ENCODE assay signal across 26 cellular contexts in the genomic region with DNA sequence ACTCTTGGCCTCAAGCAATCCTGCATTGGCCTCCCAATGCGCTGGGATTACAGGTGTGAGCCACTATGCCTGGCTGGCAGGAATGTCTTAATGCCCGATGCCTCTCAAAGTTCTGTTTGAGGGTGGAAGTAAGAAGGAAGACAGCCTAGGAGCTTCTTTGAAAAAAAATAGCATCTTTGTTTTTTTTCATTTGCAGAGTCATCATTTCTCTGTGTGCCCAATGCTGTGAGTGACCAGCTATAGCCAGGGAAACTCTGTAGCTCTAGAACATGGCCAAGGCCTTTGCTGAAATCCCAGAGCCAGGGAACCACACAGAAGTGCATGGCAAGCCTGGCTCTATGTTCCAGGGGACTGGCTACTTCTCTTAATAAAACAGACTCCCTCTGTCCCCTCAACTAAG.
"Had no signal": no experiment of that assay in that cellular context is flagged by ENCODE, and none has a peak within 500 bp of the region (broad histone marks: within the 10 kb centered on the region; RNA-seq: fewer than 3 reads in every experiment).

No MANE protein-coding gene starts in this region.

- ATAC-seq: effector memory CD8-positive, alpha-beta T cell; esophagus mucosa; gastrocnemius medialis; heart right ventricle; left cardiac atrium; left lung; left ventricle myocardium superior; lower lobe of right lung; mucosa of descending colon had no signal

- H3K27me3 ChIP-seq: colonic mucosa, esophagus squamous epithelium, gastrocnemius medialis, left lung had no signal

- DNase-seq: colonic mucosa; cortex of kidney; effector CD8-positive, alpha-beta T cell; effector memory CD8-positive, alpha-beta T cell; endodermal cell; erythroblast; esophagus squamous epithelium; foreskin fibroblast; foreskin melanocyte; gastrocnemius medialis; glutamatergic neuron; head of caudate nucleus; heart right ventricle; hippocampal formation; left cardiac atrium; left lung; left ventricle myocardium superior; lower lobe of right lung; mesenchymal stem cell; mucosa of descending colon; naive B cell had no signal

- H3K4me1 ChIP-seq: colonic mucosa, gastrocnemius medialis had no signal

- FAIRE-seq: endometrium, islet of Langerhans, keratinocyte had no signal

- H3K9me3 ChIP-seq: colonic mucosa, gastrocnemius medialis, mucosa of descending colon had no signal

- H3K4me3 ChIP-seq: colonic mucosa, esophagus squamous epithelium, gastrocnemius medialis, heart right ventricle, left lung, lower lobe of right lung, mucosa of descending colon had no signal

- H3K27ac ChIP-seq: colonic mucosa, epithelial cell of prostate, esophagus squamous epithelium, gastrocnemius medialis, heart right ventricle, left lung, lower lobe of right lung had no signal

- H3K36me3 ChIP-seq: colonic mucosa, esophagus squamous epithelium, gastrocnemius medialis, heart right ventricle, left lung, lower lobe of right lung had no signal
